ENCODE assay signal across 8 cellular contexts in the genomic region with DNA sequence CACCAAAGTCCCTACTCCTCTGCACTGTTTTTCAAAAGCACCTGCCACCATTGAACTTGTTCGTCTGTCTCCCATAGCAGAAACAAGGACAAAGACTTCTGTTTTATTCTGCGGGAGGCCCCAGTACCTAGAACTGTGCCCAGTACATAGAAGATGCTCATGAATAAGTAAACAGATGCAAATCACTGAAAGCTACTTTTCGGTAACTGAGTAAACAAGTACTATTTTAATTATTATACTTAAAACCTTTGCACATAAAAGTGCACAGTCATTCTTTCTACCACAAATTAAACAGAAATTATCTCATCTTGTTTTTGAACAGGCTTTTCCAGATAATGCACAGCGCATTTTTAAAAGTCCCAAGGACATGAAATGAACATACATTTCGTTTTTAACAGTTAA. TPM values are rescaled to one million over a fixed set of nuclear protein-coding genes. Genes with fewer than 3 reads are reported as not detected.
A peak's percentile ranks its signal among the peaks of the same experiment; 100 is the strongest.
DNase-seq lines count a peak whose midpoint lies in the region; ATAC-seq and TF ChIP-seq lines count a peak whose summit lies in the region.

No MANE protein-coding gene starts in this region.

- H3K79me2 ChIP-seq in OCI-LY1 (ENCODE audit: insufficient read depth, low read length) (peaks cover 84% of the 10 kb centered on the region), neural cell (replicated peaks; ENCODE audit: insufficient read depth, low read length) (peaks cover 82% of the 10 kb centered on the region)

- TF ChIP-seq CTCF in Caco-2 (IDR thresholded peaks at IDR 0.05; ENCODE audit: insufficient read depth in 1 of 2, low read depth in 1 of 2, low read length in 1 of 2, severe bottlenecking in 1 of 2, unreplicated experiment in 1 of 2) (no peak), OCI-LY1 (IDR thresholded peaks at IDR 0.05; ENCODE audit: low read length) (no peak), neural cell (IDR thresholded peaks at IDR 0.05; ENCODE audit: poor library complexity, severe bottlenecking) (no peak)

- CTCF ChIA-PET in Caco-2 (lab: Charles Lee) = no interaction called here

- H3K27me3 ChIP-seq in Caco-2 (replicated peaks; ENCODE audit: control insufficient read depth, insufficient read depth, low read length) = no peaks in the 10 kb centered on the region
- no peaks in the 10 kb centered on the region for H3K27me3 ChIP-seq in OCI-LY1 (ENCODE audit: insufficient read depth, low read length)
- H3K27me3 ChIP-seq in neural cell (ENCODE audit: insufficient read depth, low read depth, low read length) = no peaks in the 10 kb centered on the region

- no peak for DNase-seq in Caco-2
- no peak for DNase-seq in activated gamma-delta T cell treated with Interleukin-2 at 50 U/mL for 16 hours
- no peak for DNase-seq in SW 1271 (lab: John Stamatoyannopoulos, UW)
- DNase-seq in NCI-H2171 treated with DMSO at 0.1 percent for 48 hours (lab: John Stamatoyannopoulos, UW) = no peak

- TF ChIP-seq RAD21 in neural cell (conservative IDR thresholded peaks at IDR 0.05) = no peak

- no peak overlapping the region for H3K27ac Mint-ChIP-seq in Caco-2 (ENCODE audit: unreplicated experiment)

- H3K4me2 ChIP-seq in OCI-LY1 (ENCODE audit: low read length) = peak overlapping the region; percentile 82
- no peak overlapping the region for H3K4me2 ChIP-seq in neural cell (ENCODE audit: low read length)

- H3K9me2 ChIP-seq in OCI-LY1 (ENCODE audit: low read depth, low read length) = no peaks in the 10 kb centered on the region
- no peaks in the 10 kb centered on the region for H3K9me2 ChIP-seq in neural cell (ENCODE audit: insufficient read depth, low read length)

- ATAC-seq in GM19397 (IDR thresholded peaks at IDR 0.05; ENCODE audit: unreplicated experiment) = no peak

- H3K36me3 ChIP-seq in Caco-2 (ENCODE audit: control insufficient read depth, insufficient read depth, low read length) (no peaks in the 10 kb centered on the region), OCI-LY1 (ENCODE audit: insufficient read depth, low read length) (peaks cover 40% of the 10 kb centered on the region), neural cell (ENCODE audit: insufficient read depth, low read length) (no peaks in the 10 kb centered on the region)

- H2AFZ ChIP-seq in OCI-LY1 (ENCODE audit: low read length) (no peak overlapping the region), neural cell (ENCODE audit: low read depth, low read length) (no peak overlapping the region)

- no peak overlapping the region for H3K4me3 ChIP-seq in Caco-2 (ENCODE audit: low read depth, low read length)
- H3K4me3 ChIP-seq in OCI-LY1 (ENCODE audit: low read depth, low read length, poor library complexity, severe bottlenecking) = peak overlapping the region; percentile 88
- peak overlapping the region; percentile 96 for H3K4me3 ChIP-seq in neural cell (ENCODE audit: low read length)

- POLR2A ChIA-PET in Caco-2 (lab: Charles Lee) = no interaction called here

- H3K4me1 ChIP-seq in Caco-2 (peaks cover 13% of the 10 kb centered on the region), OCI-LY1 (ENCODE audit: insufficient read depth, low read length, severe bottlenecking) (peaks cover 47% of the 10 kb centered on the region)

- peaks cover 24% of the 10 kb centered on the region for H3K4me1 Mint-ChIP-seq in Caco-2 (ENCODE audit: low read depth, unreplicated experiment)

- peak overlapping the region; percentile 10 for H3K4me3 Mint-ChIP-seq in Caco-2 (ENCODE audit: unreplicated experiment)

- H3K9ac ChIP-seq in OCI-LY1 (ENCODE audit: low read length) (peak overlapping the region; percentile 91), neural cell (ENCODE audit: low read length) (no peak overlapping the region)

- H3K9me3 Mint-ChIP-seq in Caco-2 (ENCODE audit: unreplicated experiment) = no peaks in the 10 kb centered on the region

- no peaks in the 10 kb centered on the region for H4K20me1 ChIP-seq in OCI-LY1 (ENCODE audit: insufficient read depth, low read length)
- H4K20me1 ChIP-seq in neural cell (ENCODE audit: insufficient read depth) = peaks cover 12% of the 10 kb centered on the region

- intact Hi-C loops in Caco-2 (cut with micrococcal nuclease; ENCODE audit: unreplicated experiment) = no loop called here

- no TSS peak for BruUV-seq in Caco-2 (replicated peaks; lab: Mats Ljungman, UMichigan)

- no peak for TF ChIP-seq EP300 in neural cell (conservative IDR thresholded peaks at IDR 0.05; ENCODE audit: poor library complexity, severe bottlenecking)

- H3F3A ChIP-seq in OCI-LY1 (ENCODE audit: insufficient read depth, low read length) = no peaks in the 10 kb centered on the region
- H3F3A ChIP-seq in neural cell (ENCODE audit: insufficient read depth, low read length, poor library complexity, severe bottlenecking) = no peaks in the 10 kb centered on the region

- H3K27ac ChIP-seq in OCI-LY1 (ENCODE audit: low read depth, low read length, poor library complexity, severe bottlenecking) (peak overlapping the region; percentile 33), cingulate gyrus (ENCODE audit: low read depth, low read length) (peak overlapping the region; percentile 75), neural cell (ENCODE audit: low read length) (no peak overlapping the region)

- peaks cover 64% of the 10 kb centered on the region for H3K36me3 Mint-ChIP-seq in Caco-2 (ENCODE audit: insufficient read depth, unreplicated experiment)

- no peaks in the 10 kb centered on the region for H3K27me3 Mint-ChIP-seq in Caco-2 (ENCODE audit: insufficient read depth, unreplicated experiment)

- H3K9me3 ChIP-seq in Caco-2 (no peaks in the 10 kb centered on the region), OCI-LY1 (ENCODE audit: low read length) (no peaks in the 10 kb centered on the region), neural cell (ENCODE audit: low read length) (no peaks in the 10 kb centered on the region)

TF ChIP-seq in neural cell, 6 proteins besides CTCF, POLR2A, EP300 and RAD21:
- TF ChIP-seq EZH2 (IDR thresholded peaks at IDR 0.05; ENCODE audit: borderline replicate concordance, insufficient read depth, low read length, poor library complexity, severe bottlenecking) (no peak), MXI1 (conservative IDR thresholded peaks at IDR 0.05; ENCODE audit: poor library complexity, severe bottlenecking) (no peak), SMC3 (conservative IDR thresholded peaks at IDR 0.05; ENCODE audit: poor library complexity) (no peak), TAF1 (IDR thresholded peaks at IDR 0.05; ENCODE audit: low read depth) (no peak), POLR2AphosphoS5 (IDR thresholded peaks at IDR 0.05) (no peak)
- TF ChIP-seq, protein P1, sequence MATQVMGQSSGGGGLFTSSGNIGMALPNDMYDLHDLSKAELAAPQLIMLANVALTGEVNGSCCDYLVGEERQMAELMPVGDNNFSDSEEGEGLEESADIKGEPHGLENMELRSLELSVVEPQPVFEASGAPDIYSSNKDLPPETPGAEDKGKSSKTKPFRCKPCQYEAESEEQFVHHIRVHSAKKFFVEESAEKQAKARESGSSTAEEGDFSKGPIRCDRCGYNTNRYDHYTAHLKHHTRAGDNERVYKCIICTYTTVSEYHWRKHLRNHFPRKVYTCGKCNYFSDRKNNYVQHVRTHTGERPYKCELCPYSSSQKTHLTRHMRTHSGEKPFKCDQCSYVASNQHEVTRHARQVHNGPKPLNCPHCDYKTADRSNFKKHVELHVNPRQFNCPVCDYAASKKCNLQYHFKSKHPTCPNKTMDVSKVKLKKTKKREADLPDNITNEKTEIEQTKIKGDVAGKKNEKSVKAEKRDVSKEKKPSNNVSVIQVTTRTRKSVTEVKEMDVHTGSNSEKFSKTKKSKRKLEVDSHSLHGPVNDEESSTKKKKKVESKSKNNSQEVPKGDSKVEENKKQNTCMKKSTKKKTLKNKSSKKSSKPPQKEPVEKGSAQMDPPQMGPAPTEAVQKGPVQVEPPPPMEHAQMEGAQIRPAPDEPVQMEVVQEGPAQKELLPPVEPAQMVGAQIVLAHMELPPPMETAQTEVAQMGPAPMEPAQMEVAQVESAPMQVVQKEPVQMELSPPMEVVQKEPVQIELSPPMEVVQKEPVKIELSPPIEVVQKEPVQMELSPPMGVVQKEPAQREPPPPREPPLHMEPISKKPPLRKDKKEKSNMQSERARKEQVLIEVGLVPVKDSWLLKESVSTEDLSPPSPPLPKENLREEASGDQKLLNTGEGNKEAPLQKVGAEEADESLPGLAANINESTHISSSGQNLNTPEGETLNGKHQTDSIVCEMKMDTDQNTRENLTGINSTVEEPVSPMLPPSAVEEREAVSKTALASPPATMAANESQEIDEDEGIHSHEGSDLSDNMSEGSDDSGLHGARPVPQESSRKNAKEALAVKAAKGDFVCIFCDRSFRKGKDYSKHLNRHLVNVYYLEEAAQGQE (IDR thresholded peaks at IDR 0.05; ENCODE audit: borderline replicate concordance) = no peak

RNA-seq across cellular contexts. Expression of a gene that starts 3.8 kb away (rescaled TPM):
- total RNA-seq in Caco-2 (2022) = 210 and 215 TPM in 2 replicates
- 196 and 199 TPM in 2 replicates for polyA plus RNA-seq in neural cell
- 204 and 209 TPM in 2 replicates for polyA minus RNA-seq in neural cell

RNA-seq across cellular contexts. Expression of a gene that starts 59.1 kb away (rescaled TPM):
- total RNA-seq in Caco-2 (2022) = 18.7 and 19.1 TPM in 2 replicates
- polyA plus RNA-seq in neural cell = not detected in 2 replicates
- polyA minus RNA-seq in neural cell = not detected in 2 replicates
